Comparison of ENCODE assay signal across 8 cellular contexts in the genomic region with DNA sequence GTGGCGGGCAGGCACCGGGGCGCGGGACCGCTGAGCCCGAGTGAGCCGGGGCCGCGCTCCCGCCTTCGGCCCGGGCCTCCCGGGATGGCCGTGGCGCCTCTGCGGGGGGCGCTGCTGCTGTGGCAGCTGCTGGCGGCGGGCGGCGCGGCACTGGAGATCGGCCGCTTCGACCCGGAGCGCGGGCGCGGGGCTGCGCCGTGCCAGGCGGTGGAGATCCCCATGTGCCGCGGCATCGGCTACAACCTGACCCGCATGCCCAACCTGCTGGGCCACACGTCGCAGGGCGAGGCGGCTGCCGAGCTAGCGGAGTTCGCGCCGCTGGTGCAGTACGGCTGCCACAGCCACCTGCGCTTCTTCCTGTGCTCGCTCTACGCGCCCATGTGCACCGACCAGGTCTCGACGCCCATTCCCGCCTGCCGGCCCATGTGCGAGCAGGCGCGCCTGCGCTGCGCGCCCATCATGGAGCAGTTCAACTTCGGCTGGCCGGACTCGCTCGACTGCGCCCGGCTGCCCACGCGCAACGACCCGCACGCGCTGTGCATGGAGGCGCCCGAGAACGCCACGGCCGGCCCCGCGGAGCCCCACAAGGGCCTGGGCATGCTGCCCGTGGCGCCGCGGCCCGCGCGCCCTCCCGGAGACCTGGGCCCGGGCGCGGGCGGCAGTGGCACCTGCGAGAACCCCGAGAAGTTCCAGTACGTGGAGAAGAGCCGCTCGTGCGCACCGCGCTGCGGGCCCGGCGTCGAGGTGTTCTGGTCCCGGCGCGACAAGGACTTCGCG. TPM values are rescaled to one million over a fixed set of nuclear protein-coding genes. Genes with fewer than 3 reads are reported as not detected.
A peak's percentile ranks its signal among the peaks of the same experiment; 100 is the strongest.
DNase-seq lines count a peak whose midpoint lies in the region; ATAC-seq, FAIRE-seq and TF ChIP-seq lines count a peak whose summit lies in the region.

No MANE protein-coding gene starts in this region.

- peak overlapping the region; percentile 82 for H3K4me2 ChIP-seq in keratinocyte (ENCODE audit: control insufficient read depth, extremely low read depth, insufficient read depth, low read depth, low read length)

- H3K9me3 ChIP-seq in keratinocyte (ENCODE audit: control insufficient read depth, low read depth, low read length), result no peaks in the 10 kb centered on the region
- no peaks in the 10 kb centered on the region for H3K9me3 ChIP-seq in adrenal gland (replicated peaks in 1 of 3)

- H2AFZ ChIP-seq in keratinocyte (ENCODE audit: control insufficient read depth, low read length), result no peak overlapping the region

- H3K9me1 ChIP-seq in keratinocyte (ENCODE audit: control insufficient read depth, extremely low read depth, insufficient read depth, low read length), result no peaks in the 10 kb centered on the region

- H3K79me2 ChIP-seq in keratinocyte (ENCODE audit: control insufficient read depth, insufficient read depth, low read length), result no peaks in the 10 kb centered on the region

- H3K4me3 ChIP-seq in keratinocyte (ENCODE audit: control insufficient read depth in 2 of 3, extremely low read depth in 1 of 3, insufficient read depth in 2 of 3, low read depth in 1 of 3, low read length in 3 of 3) (peak overlapping the region in 2 of 3 experiments; percentile 57 to 63), adrenal gland (peak overlapping the region in 1 of 4 donors; percentile 61)

- H3K27ac ChIP-seq in VCaP (peak overlapping the region; percentile 31; the same call in 1 of the 2 replicates), keratinocyte (ENCODE audit: control insufficient read depth, insufficient read depth, low read length) (no peak overlapping the region), adrenal gland (no peak overlapping the region)

- intact Hi-C loops in adrenal gland (cut with DNase I), result loop anchor here in 1 of 2 donors (5.0 kb wide), 1 partner anchor 92 kb away; no protein-coding TSS in a partner anchor

- peak overlapping the region; percentile 73 for H3K9ac ChIP-seq in keratinocyte (ENCODE audit: control insufficient read depth, extremely low read depth, insufficient read depth, low read length)

- no peaks in the 10 kb centered on the region for H4K20me1 ChIP-seq in keratinocyte (ENCODE audit: control insufficient read depth, extremely low read depth, insufficient read depth, low read length)

- no peak for TF ChIP-seq POLR2A in adrenal gland (IDR thresholded peaks at IDR 0.05)

- ATAC-seq in GM21526 (IDR thresholded peaks at IDR 0.05; ENCODE audit: low FRiP score, unreplicated experiment) (peak; percentile 25), HG03378 (IDR thresholded peaks at IDR 0.05; ENCODE audit: unreplicated experiment) (no peak), GM18520 (IDR thresholded peaks at IDR 0.05; ENCODE audit: unreplicated experiment) (no peak)

- DNase-seq in COLO668 (lab: John Stamatoyannopoulos, UW; ENCODE audit: unreplicated experiment), result peak; percentile 75
- no peak for DNase-seq in keratinocyte (ENCODE audit: low read depth, low spot score)
- no peak for DNase-seq in adrenal gland
- DNase-seq in DMS79 (lab: John Stamatoyannopoulos, UW), result no peak

- peaks cover 4% of the 10 kb centered on the region for H3K27me3 ChIP-seq in keratinocyte (ENCODE audit: control insufficient read depth, extremely low read depth, insufficient read depth, low read length)
- H3K27me3 ChIP-seq in adrenal gland, result no peaks in the 10 kb centered on the region

- H3K4me1 ChIP-seq in keratinocyte (ENCODE audit: control insufficient read depth, extremely low read depth, insufficient read depth, low read length), result no peaks in the 10 kb centered on the region
- peaks cover 0 to 4% of the 10 kb centered on the region in 2 donors for H3K4me1 ChIP-seq in adrenal gland (replicated peaks in 1 of 2)

- dilution Hi-C loops in keratinocyte (cut with MboI; ENCODE audit: extremely low pct_ligation_motif_present, low sequenced_read_pairs), result no loop called here

- WGBS in adrenal gland, 4 donors, result 33 to 73% (median 44%) methylated on average over 12 to 110 of the region's 110 CpGs

- no peak for TF ChIP-seq CTCF in VCaP (conservative IDR thresholded peaks at IDR 0.05)
- TF ChIP-seq CTCF in keratinocyte (optimal IDR thresholded peaks at IDR 0.05 in 1 of 3, IDR thresholded peaks at IDR 0.05 in 1 of 3, conservative IDR thresholded peaks at IDR 0.05 in 1 of 3; ENCODE audit: extremely low read depth in 1 of 3, insufficient read depth in 2 of 3, low read length in 3 of 3), result no peak
- TF ChIP-seq CTCF in adrenal gland (IDR thresholded peaks at IDR 0.05), result no peak

- H3K36me3 ChIP-seq in keratinocyte (ENCODE audit: control insufficient read depth in 2 of 2, extremely low read depth in 1 of 2, insufficient read depth in 2 of 2, low read length in 2 of 2) (no peaks in the 10 kb centered on the region), adrenal gland (replicated peaks in 1 of 2) (no peaks in the 10 kb centered on the region)

- no peak for FAIRE-seq in keratinocyte (lab: Jason Lieb, UNC)

RNA-seq across cellular contexts. Expression of gene FZD9, which starts 0.5 kb away (rescaled TPM):
- polyA plus RNA-seq in keratinocyte, result 0.08 to 0.16 TPM (median 0.13 TPM) in 3 replicates
- not detected for polyA plus RNA-seq in keratinocyte (2011; ENCODE audit: low read depth)
- polyA plus RNA-seq in keratinocyte (2011; cell fraction: cytosol; rRNA removed), result 0.02 and 0.10 TPM in 2 replicates
- polyA plus RNA-seq in keratinocyte (2011; cell fraction: nucleus; rRNA removed), result 0.04 TPM in 1 of 2 replicates, not detected in the other
- 0.11 and 0.17 TPM in 2 replicates for polyA plus RNA-seq in keratinocyte (2012; ENCODE audit: low replicate concordance)
- polyA minus RNA-seq in keratinocyte, result 0.07 to 0.16 TPM (median 0.13 TPM) in 3 replicates
- not detected for polyA minus RNA-seq in keratinocyte (2011; cell fraction: cytosol; rRNA and poly(A)+ RNA removed)
- polyA minus RNA-seq in keratinocyte (2011; cell fraction: nucleus; rRNA and poly(A)+ RNA removed), result 0.21 TPM in 1 of 2 replicates, not detected in the other
- total RNA-seq in adrenal gland, result 1 to 10 TPM in 3 of 8 donors, under 1 TPM in 5; 0.32 to 4.8 (median 0.71) TPM
- under 1 TPM; 0.05 to 0.67 (median 0.64) TPM for polyA plus RNA-seq in adrenal gland
